ENCODE assay signal across 9 cellular contexts in the genomic region with DNA sequence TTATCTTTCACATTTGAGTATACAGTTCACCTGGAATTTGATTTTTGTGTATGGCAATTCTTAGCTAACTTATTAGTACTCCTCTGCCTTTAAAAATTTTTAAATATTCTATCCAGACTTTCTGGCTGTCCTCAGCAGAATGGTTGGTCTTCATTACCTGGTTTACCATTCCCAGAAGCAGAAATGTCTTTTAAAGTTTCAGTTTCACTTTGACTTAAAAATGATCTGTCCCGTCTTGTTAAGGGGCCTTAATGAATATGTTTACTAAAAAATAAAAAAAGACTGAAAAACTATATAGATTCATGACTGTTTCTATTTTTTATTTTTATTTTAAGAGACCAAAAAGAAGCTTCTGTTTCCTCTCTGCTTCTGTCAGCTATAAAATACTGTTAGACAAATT.
DNase-seq lines count a peak whose midpoint lies in the region; ATAC-seq and TF ChIP-seq lines count a peak whose summit lies in the region.
"Had no signal": no experiment of that assay in that cellular context is flagged by ENCODE, and none has a peak within 500 bp of the region (broad histone marks: within the 10 kb centered on the region; RNA-seq: fewer than 3 reads in every experiment).

No MANE protein-coding gene starts in this region.

- peak overlapping the region; percentile 48 for H3K4me3 ChIP-seq in right cardiac atrium (ENCODE audit: low read length)
- H3K4me3 ChIP-seq: SJSA1 had no signal

- H3K36me3 Mint-ChIP-seq in activated CD4-positive, alpha-beta T cell treated with anti-CD3 and anti-CD28 coated beads, Interleukin-2, amount 10 ng/mL, durations not matched to agents 7 days and 5 days (ENCODE audit: low read depth): peaks cover 20% of the 10 kb centered on the region
- H3K36me3 Mint-ChIP-seq in stimulated activated naive B cell treated with anti-CD40 and anti-IgM and Interleukin-4, amounts not matched to agents 10 μg/mL and 1 μg/mL and 100 μg/mL, for 72 hours: no peaks in the 10 kb centered on the region

- peak overlapping the region; percentile 76 for H3K4me3 Mint-ChIP-seq in activated CD4-positive, alpha-beta T cell treated with anti-CD3 and anti-CD28 coated beads, Interleukin-2, amount 10 ng/mL, durations not matched to agents 7 days and 5 days
- peak overlapping the region; percentile 62 to 75 for H3K4me3 Mint-ChIP-seq in stimulated activated naive B cell treated with anti-CD40 and anti-IgM and Interleukin-4, amounts not matched to agents 10 μg/mL and 1 μg/mL and 100 μg/mL, for 72 hours

- no peaks in the 10 kb centered on the region for H3K27me3 ChIP-seq in right cardiac atrium (ENCODE audit: control insufficient read depth, insufficient read depth)
- H3K27me3 ChIP-seq: SJSA1 had no signal

- POLR2A ChIA-PET in activated CD4-positive, alpha-beta T cell treated with anti-CD3 and anti-CD28 coated beads, Interleukin-2, amount 10 ng/mL, durations not matched to agents 7 days and 5 days (lab: Charles Lee): interaction anchor here (0.7 kb wide), 1 partner anchor 276 kb away, joined by 4 read pairs; no protein-coding TSS in a partner anchor

- ATAC-seq in right cardiac atrium (no peak), HG02884 (IDR thresholded peaks at IDR 0.05; ENCODE audit: unreplicated experiment) (no peak)
- no peak for ATAC-seq in stimulated activated naive B cell treated with anti-CD40 and anti-IgM and Interleukin-4, amounts not matched to agents 10 μg/mL and 1 μg/mL and 100 μg/mL, for 72 hours (replicated peaks)

- H3K9me3 ChIP-seq in right cardiac atrium (ENCODE audit: control insufficient read depth, low read length): no peaks in the 10 kb centered on the region
- H3K9me3 ChIP-seq: SJSA1 had no signal

- peaks cover 4% of the 10 kb centered on the region for H3K4me1 ChIP-seq in right cardiac atrium (ENCODE audit: control insufficient read depth, insufficient read depth, low read length)

- H3K9me3 Mint-ChIP-seq in activated CD4-positive, alpha-beta T cell treated with anti-CD3 and anti-CD28 coated beads, Interleukin-2, amount 10 ng/mL, durations not matched to agents 7 days and 5 days: peaks cover 9% of the 10 kb centered on the region
- no peaks in the 10 kb centered on the region for H3K9me3 Mint-ChIP-seq in stimulated activated naive B cell treated with anti-CD40 and anti-IgM and Interleukin-4, amounts not matched to agents 10 μg/mL and 1 μg/mL and 100 μg/mL, for 72 hours

- H3K27ac ChIP-seq in VCaP (peak overlapping the region; percentile 79), right cardiac atrium (ENCODE audit: low read length) (no peak overlapping the region)
- H3K27ac ChIP-seq: SJSA1 had no signal

- CTCF ChIA-PET in activated CD4-positive, alpha-beta T cell treated with anti-CD3 and anti-CD28 coated beads, Interleukin-2, amount 10 ng/mL, durations not matched to agents 7 days and 5 days (lab: Charles Lee): no interaction called here

- intact Hi-C loops in right cardiac atrium (cut with DNase I): no loop called here

- DNase-seq in activated CD4-positive, alpha-beta T cell treated with anti-CD3 and anti-CD28 coated beads, Interleukin-2, amount 10 ng/mL, durations not matched to agents 7 days and 5 days: no peak
- DNase-seq in activated CD4-positive, alpha-beta T cell treated with anti-CD3 and anti-CD28 coated beads for 4 hours: no peak
- DNase-seq in right cardiac atrium (no peak), NCI-H2107 (lab: John Stamatoyannopoulos, UW) (no peak), SIG-M5 (lab: John Stamatoyannopoulos, UW) (no peak)
- no peak for DNase-seq in stimulated activated naive B cell treated with anti-CD40 and anti-IgM and Interleukin-4, amounts not matched to agents 10 μg/mL and 1 μg/mL and 100 μg/mL, for 72 hours

- TF ChIP-seq CTCF in VCaP (conservative IDR thresholded peaks at IDR 0.05): no peak

- WGBS in right cardiac atrium: 27% methylated on average over 1 of the region's 1 CpG

- peaks cover 57% of the 10 kb centered on the region for H3K4me1 Mint-ChIP-seq in activated CD4-positive, alpha-beta T cell treated with anti-CD3 and anti-CD28 coated beads, Interleukin-2, amount 10 ng/mL, durations not matched to agents 7 days and 5 days
- H3K4me1 Mint-ChIP-seq in stimulated activated naive B cell treated with anti-CD40 and anti-IgM and Interleukin-4, amounts not matched to agents 10 μg/mL and 1 μg/mL and 100 μg/mL, for 72 hours: peaks cover 45 to 72% of the 10 kb centered on the region in 2 donors

- H3K27me3 Mint-ChIP-seq in activated CD4-positive, alpha-beta T cell treated with anti-CD3 and anti-CD28 coated beads, Interleukin-2, amount 10 ng/mL, durations not matched to agents 7 days and 5 days: no peaks in the 10 kb centered on the region
- no peaks in the 10 kb centered on the region for H3K27me3 Mint-ChIP-seq in stimulated activated naive B cell treated with anti-CD40 and anti-IgM and Interleukin-4, amounts not matched to agents 10 μg/mL and 1 μg/mL and 100 μg/mL, for 72 hours

- H3K27ac Mint-ChIP-seq in activated CD4-positive, alpha-beta T cell treated with anti-CD3 and anti-CD28 coated beads, Interleukin-2, amount 10 ng/mL, durations not matched to agents 7 days and 5 days: peak overlapping the region; percentile 93
- peak overlapping the region; percentile 82 for H3K27ac Mint-ChIP-seq in stimulated activated naive B cell treated with anti-CD40 and anti-IgM and Interleukin-4, amounts not matched to agents 10 μg/mL and 1 μg/mL and 100 μg/mL, for 72 hours
